In the genomic region with DNA sequence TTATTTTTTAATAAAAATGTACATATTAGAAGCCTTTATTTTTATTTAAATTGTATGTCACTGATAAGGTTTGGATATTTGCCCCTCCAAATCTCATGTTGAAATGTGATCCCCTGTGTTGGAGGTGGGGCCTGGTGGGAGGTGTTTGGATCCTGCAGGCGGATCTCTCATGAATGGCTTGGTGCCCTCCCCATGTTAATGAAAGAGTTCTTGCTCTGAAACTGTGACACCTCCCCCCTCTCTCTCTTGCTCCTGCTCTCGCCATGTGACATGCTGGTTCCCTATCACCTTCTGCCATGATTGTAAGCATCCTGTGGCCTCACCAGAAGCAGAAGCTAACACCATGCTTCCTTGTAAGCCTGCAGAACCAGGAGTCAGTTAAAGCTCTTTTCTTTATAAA, we compare ENCODE assay signal across 2 cellular contexts.
TF ChIP-seq lines count a peak whose summit lies in the region.

No MANE protein-coding gene starts in this region.

TF ChIP-seq in WTC11, 78 proteins besides CTCF, POLR2A, EP300 and RAD21:
- TF ChIP-seq IRF2 (CRISPR knock-in tag; IDR thresholded peaks at IDR 0.05; ENCODE audit: borderline replicate concordance, low read depth): no peak
- 0 out of 2 replicates have a peak, but pooled peaks have one; percentile 19 for TF ChIP-seq USF1 (CRISPR knock-in tag; IDR thresholded peaks at IDR 0.05)
- TF ChIP-seq USF2 (CRISPR knock-in tag; IDR thresholded peaks at IDR 0.05): peak; percentile 42; the same call in 1 of the 2 replicates
TF ChIP-seq in WTC11: peak in this region for 2.

TF ChIP-seq in HepG2, 621 proteins besides CTCF, POLR2A, EP300 and RAD21:
- TF ChIP-seq POGK (CRISPR knock-in tag; conservative IDR thresholded peaks at IDR 0.05): 0 out of 2 replicates have a peak, but pooled peaks have one; percentile 28
- no peak for TF ChIP-seq ZNF816 (CRISPR knock-in tag; IDR thresholded peaks at IDR 0.05; ENCODE audit: borderline replicate concordance)
